Comparison of ENCODE assay signal across 8 cellular contexts in the genomic region with DNA sequence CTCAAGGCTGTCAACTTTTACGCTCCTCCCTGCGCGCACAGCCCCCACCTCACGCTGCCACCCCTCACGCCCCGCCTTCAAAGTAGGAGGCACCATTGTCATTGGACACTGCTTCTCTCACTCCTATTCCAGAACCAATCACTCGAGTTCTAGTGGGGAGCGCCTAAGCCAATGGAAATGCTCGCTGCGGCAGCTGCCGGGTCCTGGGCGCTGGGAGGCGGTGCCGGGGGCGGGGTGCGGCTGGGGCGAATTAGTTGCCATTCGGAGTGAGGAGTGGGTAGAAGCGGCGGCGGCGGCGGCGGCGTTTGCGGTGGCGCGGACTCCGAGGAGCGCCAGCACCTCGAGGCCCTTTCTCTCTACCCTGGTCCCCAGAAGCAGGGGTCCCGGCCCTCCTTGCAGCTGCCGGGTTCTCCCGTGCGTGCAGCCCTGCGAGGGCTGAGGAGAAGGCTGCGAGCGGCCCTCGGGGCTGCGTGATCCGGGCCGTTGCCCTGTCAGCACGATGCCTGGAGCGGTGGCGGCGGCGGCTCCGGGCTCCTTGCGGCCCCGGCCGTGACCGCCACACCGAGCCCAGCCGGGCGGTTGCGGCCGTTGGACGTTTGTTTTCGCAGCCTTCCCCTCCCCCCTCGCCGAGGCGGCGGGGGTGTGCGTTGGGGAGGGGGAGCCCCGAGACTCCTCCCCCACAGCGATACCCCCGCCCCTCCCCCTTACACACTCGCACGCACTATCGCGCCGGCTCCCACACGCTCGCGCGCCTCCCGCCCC. TPM values are rescaled to one million over a fixed set of nuclear protein-coding genes. Genes with fewer than 3 reads are reported as not detected.
DNase-seq lines count a peak whose midpoint lies in the region; TF ChIP-seq lines count a peak whose summit lies in the region.

A gene (plus strand): TSS at position 253 of the 762 bp plus-strand sequence. CDS start 555 bp downstream, outside the sequence.

- H3K27ac ChIP-seq in effector memory CD4-positive, alpha-beta T cell (ENCODE audit: insufficient read depth, low read length, poor library complexity, severe bottlenecking), result peak within 1 kb of the TSS; percentile 88

- POLR2A ChIA-PET in activated CD8-positive, alpha-beta memory T cell treated with anti-CD3 and anti-CD28 coated beads for 36 hours (lab: Charles Lee), result interaction anchor here (0.5 to 1.4 kb wide), 7 partner anchors 10 to 328 kb away, joined by 3 to 5 read pairs (median 4); a partner anchor contains a TSS

- no peaks in the 10 kb centered on the region for H3K27me3 ChIP-seq in effector memory CD4-positive, alpha-beta T cell (replicated peaks; ENCODE audit: control insufficient read depth, insufficient read depth, low read length, poor library complexity, severe bottlenecking)

- DNase-seq in CMK (ENCODE audit: low read depth), result peak; percentile 77
- peak; percentile 96 for DNase-seq in GM20000 (ENCODE audit: low spot score)
- DNase-seq in HT-29 (ENCODE audit: low spot score), result peak; percentile 97
- peak; percentile 97 to 99 for DNase-seq in NOMO-1 (lab: John Stamatoyannopoulos, UW; ENCODE audit: unreplicated experiment in 2 of 2)
- peak; percentile 92 to 96 (median 94) for DNase-seq in effector memory CD4-positive, alpha-beta T cell
- peak; percentile 99 for DNase-seq in medulla oblongata (ENCODE audit: extremely low spot score)
- peak; percentile 91 for DNase-seq in stimulated activated CD8-positive, alpha-beta memory T cell treated with anti-CD3 and anti-CD28 coated beads, Interleukin-12 subunit alpha, Interleukin-12 subunit beta, amount 100 ng/mL, for 1 hour (ENCODE audit: low read depth)

- H3K36me3 ChIP-seq in effector memory CD4-positive, alpha-beta T cell (ENCODE audit: control insufficient read depth, insufficient read depth, low read length), result no peaks in the 10 kb centered on the region

- peak within 1 kb of the TSS; percentile 91 for H3K4me3 ChIP-seq in effector memory CD4-positive, alpha-beta T cell (ENCODE audit: insufficient read depth, low read depth, low read length, poor library complexity, severe bottlenecking)

- TF ChIP-seq CTCF in GM20000 (IDR thresholded peaks at IDR 0.05; ENCODE audit: extremely low read depth, missing control alignments), result no peak

- CTCF ChIA-PET in activated CD8-positive, alpha-beta memory T cell treated with anti-CD3 and anti-CD28 coated beads for 36 hours (lab: Charles Lee), result interaction anchor here (1.7 to 2.0 kb wide), 2 partner anchors 11 to 67 kb away, joined by 5 to 7 read pairs; no protein-coding TSS in a partner anchor

- H3K4me1 ChIP-seq in effector memory CD4-positive, alpha-beta T cell (ENCODE audit: control insufficient read depth, insufficient read depth, low read length, poor library complexity, severe bottlenecking), result peaks cover 4% of the 10 kb centered on the region

- no peaks in the 10 kb centered on the region for H3K9me3 ChIP-seq in effector memory CD4-positive, alpha-beta T cell (ENCODE audit: control insufficient read depth, low read length)

RNA-seq across cellular contexts. Expression of the gene that starts here (rescaled TPM):
- total RNA-seq in HT-29 (2014; rRNA removed; shearing (Covaris generic)), result 3.8 and 4.0 TPM in 2 replicates
- total RNA-seq in activated CD8-positive, alpha-beta memory T cell treated with anti-CD3 and anti-CD28 coated beads for 36 hours, result 10 to 100 TPM; 10.0 to 11.0 TPM

Comparison
In these comparisons a context has a peak if more than half of its experiments do, and no peak if none do; other contexts are left out.
1. Peak in every context shown above with its lines: DNase-seq, H3K4me3 ChIP-seq and H3K27ac ChIP-seq.